ENCODE assay signal across 7 cellular contexts in genomic region chr3:99878005-99878404, GRCh38.
DNase-seq lines count a peak whose midpoint lies in the region; ATAC-seq and TF ChIP-seq lines count a peak whose summit lies in the region.

No MANE protein-coding gene starts in this region.

- no peak overlapping the region for H3K4me3 Mint-ChIP-seq in T-helper 2 cell treated with Interferon-gamma antibody and Interleukin-4, amounts not matched to agents 5 μg/mL and 100 μg/mL, for 36 hours

- H3K36me3 Mint-ChIP-seq in T-helper 2 cell treated with Interferon-gamma antibody and Interleukin-4, amounts not matched to agents 5 μg/mL and 100 μg/mL, for 36 hours (ENCODE audit: low read depth): no peaks in the 10 kb centered on the region

- no peaks in the 10 kb centered on the region for H3K9me3 Mint-ChIP-seq in T-helper 2 cell treated with Interferon-gamma antibody and Interleukin-4, amounts not matched to agents 5 μg/mL and 100 μg/mL, for 36 hours

- H3K27me3 Mint-ChIP-seq in T-helper 2 cell treated with Interferon-gamma antibody and Interleukin-4, amounts not matched to agents 5 μg/mL and 100 μg/mL, for 36 hours (ENCODE audit: low read depth): peaks cover 4% of the 10 kb centered on the region

- ATAC-seq in GM19467 (IDR thresholded peaks at IDR 0.05; ENCODE audit: unreplicated experiment) (peak; percentile 44), HG03469 (IDR thresholded peaks at IDR 0.05; ENCODE audit: unreplicated experiment) (peak; percentile 37)

- H3K4me1 Mint-ChIP-seq in T-helper 2 cell treated with Interferon-gamma antibody and Interleukin-4, amounts not matched to agents 5 μg/mL and 100 μg/mL, for 36 hours (ENCODE audit: low read depth): peaks cover 25% of the 10 kb centered on the region

- H3K27ac Mint-ChIP-seq in T-helper 2 cell treated with Interferon-gamma antibody and Interleukin-4, amounts not matched to agents 5 μg/mL and 100 μg/mL, for 36 hours: no peak overlapping the region

- DNase-seq in epithelial cell of esophagus (ENCODE audit: low read depth): peak; percentile 85
- DNase-seq in stromal cell of bone marrow (ENCODE audit: low read depth): peak; percentile 67
- no peak for DNase-seq in T-helper 2 cell treated with Interferon-gamma antibody and Interleukin-4, amounts not matched to agents 5 μg/mL and 100 μg/mL, for 36 hours (ENCODE audit: low spot score)
- DNase-seq in activated CD8-positive, alpha-beta memory T cell treated with anti-CD3 and anti-CD28 coated beads, Interleukin-2, amount 50 U/mL, for 48 hours: no peak
- no peak for DNase-seq in stimulated activated naive CD4-positive, alpha-beta T cell treated with Interleukin-2 at 50 U/mL for 16 hours (lab: John Stamatoyannopoulos, UW)

- no peak for TF ChIP-seq CTCF in epithelial cell of esophagus (IDR thresholded peaks at IDR 0.05; ENCODE audit: insufficient read depth, low read depth, low read length, missing control alignments)

- no peak overlapping the region for H3K4me3 ChIP-seq in epithelial cell of esophagus (ENCODE audit: low read length)

Comparison
In these comparisons a context has a peak if more than half of its experiments do, and no peak if none do; other contexts are left out.
1. DNase-seq: peak in epithelial cell of esophagus (single experiment) and stromal cell of bone marrow (single experiment); none in T-helper 2 cell treated with Interferon-gamma antibody and Interleukin-4, amounts not matched to agents 5 μg/mL and 100 μg/mL, for 36 hours (single experiment), activated CD8-positive, alpha-beta memory T cell treated with anti-CD3 and anti-CD28 coated beads, Interleukin-2, amount 50 U/mL, for 48 hours (single experiment) and stimulated activated naive CD4-positive, alpha-beta T cell treated with Interleukin-2 at 50 U/mL for 16 hours (single experiment).